13 cellular contexts compared by ENCODE assay signal in genomic region chr12:88805692-88806091, GRCh38.
DNase-seq lines count a peak whose midpoint lies in the region; ATAC-seq and TF ChIP-seq lines count a peak whose summit lies in the region.
"Had no signal": no experiment of that assay in that cellular context is flagged by ENCODE, and none has a peak within 500 bp of the region (broad histone marks: within the 10 kb centered on the region; RNA-seq: fewer than 3 reads in every experiment).

No MANE protein-coding gene starts in this region.

- H3K9me2 ChIP-seq in HCT116 (ENCODE audit: insufficient read depth) = no peaks in the 10 kb centered on the region

- no peak overlapping the region for H4K5ac ChIP-seq in mesendoderm (ENCODE audit: low read length)

- H3K36me3 ChIP-seq in HCT116 (ENCODE audit: control insufficient read depth in 1 of 2, insufficient read depth in 2 of 2, low read length in 2 of 2) = no peaks in the 10 kb centered on the region
- no peaks in the 10 kb centered on the region for H3K36me3 ChIP-seq in mesendoderm (ENCODE audit: control insufficient read depth, insufficient read depth, low read length)

- TF ChIP-seq POLR2A in HCT116 (IDR thresholded peaks at IDR 0.05; ENCODE audit: borderline replicate concordance, extremely low read depth, insufficient read depth, insufficient read length) = no peak

- TF ChIP-seq CTCF in HCT116 (IDR thresholded peaks at IDR 0.05 in 2 of 3, conservative IDR thresholded peaks at IDR 0.05 in 1 of 3; ENCODE audit: borderline replicate concordance in 1 of 3, insufficient read depth in 1 of 3, low read depth in 2 of 3, low read length in 2 of 3) = no peak

- H2BK15ac ChIP-seq in mesendoderm (replicated peaks; ENCODE audit: low read depth) = no peak overlapping the region

- CTCF ChIA-PET in HCT116 (lab: Charles Lee) = no interaction called here

- no peaks in the 10 kb centered on the region for H3K79me1 ChIP-seq in mesendoderm (ENCODE audit: low read length)

- H2AFZ ChIP-seq in HCT116 (ENCODE audit: low read depth, low read length, poor library complexity, severe bottlenecking) = peak overlapping the region; percentile 82

- no peak overlapping the region for H3K23ac ChIP-seq in mesendoderm (ENCODE audit: low read length)

- H4K8ac ChIP-seq in mesendoderm (ENCODE audit: low read depth, low read length) = no peak overlapping the region

- no peaks in the 10 kb centered on the region for H3K4me1 ChIP-seq in HCT116 (ENCODE audit: control insufficient read depth in 1 of 2, insufficient read depth in 2 of 2, low read length in 2 of 2)
- no peaks in the 10 kb centered on the region for H3K4me1 ChIP-seq in mesendoderm (ENCODE audit: control insufficient read depth, low read depth, low read length)

- H3K4me3 ChIP-seq in HCT116 (replicated peaks in 1 of 2; ENCODE audit: low read depth in 1 of 2, low read length in 2 of 2) (no peak overlapping the region), mesendoderm (ENCODE audit: low read length) (no peak overlapping the region)

- no peaks in the 10 kb centered on the region for H4K20me1 ChIP-seq in HCT116 (ENCODE audit: insufficient read depth)

- no peak overlapping the region for H2BK120ac ChIP-seq in mesendoderm (ENCODE audit: low read depth, low read length)

- no peak for ATAC-seq in HCT116
- no peak for ATAC-seq in HG03280 (IDR thresholded peaks at IDR 0.05; ENCODE audit: unreplicated experiment)
- no peak for ATAC-seq in HG03139 (IDR thresholded peaks at IDR 0.05; ENCODE audit: unreplicated experiment)

- POLR2A ChIA-PET in HCT116 (lab: Charles Lee) = no interaction called here

- H2AK5ac ChIP-seq in mesendoderm (ENCODE audit: low read length) = no peak overlapping the region

- no peak for TF ChIP-seq RAD21 in HCT116 (IDR thresholded peaks at IDR 0.05; ENCODE audit: low read depth)

- H3K4me2 ChIP-seq in HCT116 (ENCODE audit: low read length) (no peak overlapping the region), mesendoderm (ENCODE audit: low read length) (no peak overlapping the region)

- no peak overlapping the region for H3K18ac ChIP-seq in mesendoderm (ENCODE audit: low read length)

- no peaks in the 10 kb centered on the region for H3K27me3 ChIP-seq in HCT116 (ENCODE audit: insufficient read depth, low read length)
- H3K27me3 ChIP-seq in mesendoderm (ENCODE audit: insufficient read depth, low read length, poor library complexity) = no peaks in the 10 kb centered on the region

- H3K56ac ChIP-seq in mesendoderm (ENCODE audit: low read length) = no peak overlapping the region

- H3K79me2 ChIP-seq in HCT116 (ENCODE audit: insufficient read depth, low read length) = no peaks in the 10 kb centered on the region
- no peaks in the 10 kb centered on the region for H3K79me2 ChIP-seq in mesendoderm (ENCODE audit: control insufficient read depth, insufficient read depth, low read length)

- H2BK5ac ChIP-seq in mesendoderm (ENCODE audit: low read length) = no peak overlapping the region

- H3K9me3 ChIP-seq in HCT116 (ENCODE audit: control insufficient read depth in 1 of 2, insufficient read depth in 1 of 2, low read depth in 1 of 2, low read length in 2 of 2) = no peaks in the 10 kb centered on the region; a peak in 1 of 4 replicates

- intact Hi-C loops in HCT116 (cut with micrococcal nuclease) = no loop called here

- no TSS peak for BruUV-seq in HCT116 (replicated peaks; lab: Mats Ljungman, UMichigan)

- no peak overlapping the region for H3K4ac ChIP-seq in mesendoderm (ENCODE audit: low read depth, low read length)

- H3K27ac ChIP-seq in HCT116 (ENCODE audit: low read depth, low read length) = no peak overlapping the region
- no peak overlapping the region for H3K27ac ChIP-seq in mesendoderm (ENCODE audit: low read depth, low read length)

- no CpG with 5 or more reads among the region's 1 CpG for WGBS in mesendoderm (ENCODE audit: extremely low coverage, insufficient coverage, low lambda C conversion rate)

- DNase-seq in CMK (ENCODE audit: low read depth) = peak; percentile 24
- DNase-seq in HCT116 (ENCODE audit: low read depth, low spot score) = no peak
- peak; percentile 1 for DNase-seq in RPMI7951 (ENCODE audit: low read depth)
- peak; percentile 6 for DNase-seq in mesendoderm
- no peak for DNase-seq in 8988T
- DNase-seq in dedifferentiated amniotic fluid mesenchymal stem cell (ENCODE audit: extremely low spot score) = no peak
- DNase-seq: activated CD4-positive, alpha-beta T cell treated with anti-CD3 and anti-CD28 coated beads for 48 hours; endodermal cell; NCI-H2081 treated with DMSO at 0.1 percent for 48 hours; nucleus accumbens; SIG-M5 had no signal

- RAD21 ChIA-PET in HCT116 (lab: Charles Lee; ENCODE audit: low non-redundant PET in 1 of 2, low total read pairs in 2 of 2, uncharacterized antibody in 2 of 2, unreplicated experiment in 2 of 2) = no interaction called here

- H3K9ac ChIP-seq in HCT116 (ENCODE audit: low read length) = no peak overlapping the region
- no peak overlapping the region for H3K9ac ChIP-seq in mesendoderm (ENCODE audit: low read length)

TF ChIP-seq in HCT116, 20 proteins besides CTCF, POLR2A, EP300 and RAD21:
- TF ChIP-seq ZNF274 (IDR thresholded peaks at IDR 0.05; ENCODE audit: low read depth, low read length) (no peak), POLR2AphosphoS5 (IDR thresholded peaks at IDR 0.05; ENCODE audit: low read depth, low read length) (no peak), SIN3A (IDR thresholded peaks at IDR 0.05; ENCODE audit: low read depth) (no peak), TCF7L2 (IDR thresholded peaks at IDR 0.05; ENCODE audit: borderline replicate concordance, extremely low read depth, insufficient read depth, insufficient read length) (no peak), SP1 (IDR thresholded peaks at IDR 0.05; ENCODE audit: low read depth) (no peak), REST (IDR thresholded peaks at IDR 0.05; ENCODE audit: low read depth) (no peak), SRF (IDR thresholded peaks at IDR 0.05; ENCODE audit: low read depth) (no peak), EZH2 (IDR thresholded peaks at IDR 0.05) (no peak), ATF3 (IDR thresholded peaks at IDR 0.05) (no peak), YY1 (IDR thresholded peaks at IDR 0.05; ENCODE audit: extremely low read depth, insufficient replicate concordance, low read depth, low read length) (no peak), ELF1 (IDR thresholded peaks at IDR 0.05; ENCODE audit: borderline replicate concordance, low read depth) (no peak), CBX3 (IDR thresholded peaks at IDR 0.05; ENCODE audit: low read depth) (no peak), EZH2phosphoT487 (IDR thresholded peaks at IDR 0.05; ENCODE audit: borderline replicate concordance) (no peak), CEBPB (IDR thresholded peaks at IDR 0.05; ENCODE audit: low read depth) (no peak), MAX (IDR thresholded peaks at IDR 0.05) (no peak), JUND (IDR thresholded peaks at IDR 0.05) (no peak)

Comparison
In these comparisons a context has a peak if more than half of its experiments do, and no peak if none do; other contexts are left out.
1. DNase-seq: peak in CMK (single experiment), RPMI7951 (single experiment) and mesendoderm (single experiment); none in HCT116 (single experiment), 8988T (single experiment) and dedifferentiated amniotic fluid mesenchymal stem cell (single experiment).